Comparison of ENCODE assay signal across 1 cellular context in genomic region chr4:100576570-100576969, GRCh38.
TF ChIP-seq lines count a peak whose summit lies in the region.

No MANE protein-coding gene starts in this region.

TF ChIP-seq in H1, 55 proteins besides CTCF, POLR2A, EP300 and RAD21:
- TF ChIP-seq MAFK (IDR thresholded peaks at IDR 0.05; ENCODE audit: low read depth, low read length) (no peak), TBP (IDR thresholded peaks at IDR 0.05; ENCODE audit: low read depth, low read length) (no peak), USF2 (IDR thresholded peaks at IDR 0.05; ENCODE audit: low read length) (no peak), SIRT6 (IDR thresholded peaks at IDR 0.05; ENCODE audit: low read length) (no peak), TEAD4 (IDR thresholded peaks at IDR 0.05; ENCODE audit: low read depth, low read length) (no peak), BRCA1 (IDR thresholded peaks at IDR 0.05; ENCODE audit: low read depth, low read length) (no peak), CHD7 (IDR thresholded peaks at IDR 0.05; ENCODE audit: insufficient replicate concordance, low read length) (no peak), MAX (IDR thresholded peaks at IDR 0.05) (no peak), RFX5 (IDR thresholded peaks at IDR 0.05; ENCODE audit: borderline replicate concordance, low read depth, low read length) (no peak), TAF7 (optimal IDR thresholded peaks at IDR 0.05; ENCODE audit: borderline replicate concordance, low read depth, low read length) (no peak), JUND (IDR thresholded peaks at IDR 0.05; ENCODE audit: low read length) (no peak), SRF (IDR thresholded peaks at IDR 0.05; ENCODE audit: low read depth, low read length) (no peak), POU5F1 (IDR thresholded peaks at IDR 0.05; ENCODE audit: low read depth, low read length) (no peak), RNF2 (IDR thresholded peaks at IDR 0.05; ENCODE audit: borderline replicate concordance, low read depth, low read length, missing control alignments, poor library complexity, severe bottlenecking) (no peak), KDM4A (IDR thresholded peaks at IDR 0.05; ENCODE audit: low read depth, low read length, severe bottlenecking) (no peak), NRF1 (IDR thresholded peaks at IDR 0.05; ENCODE audit: low read depth, low read length) (no peak), SIN3A (conservative IDR thresholded peaks at IDR 0.05 in 1 of 2, IDR thresholded peaks at IDR 0.05 in 1 of 2; ENCODE audit: low read depth in 1 of 2, low read length in 2 of 2) (no peak), CHD1 (IDR thresholded peaks at IDR 0.05; ENCODE audit: low read depth, low read length) (no peak), CBX8 (IDR thresholded peaks at IDR 0.05; ENCODE audit: borderline replicate concordance, low read depth, low read length) (no peak)
